In genomic region chr9:96417051-96417586, GRCh38 we compare ENCODE assay signal across 8 cellular contexts. TPM values are rescaled to one million over a fixed set of nuclear protein-coding genes. Genes with fewer than 3 reads are reported as not detected.
DNase-seq lines count a peak whose midpoint lies in the region; ATAC-seq and TF ChIP-seq lines count a peak whose summit lies in the region.

No MANE protein-coding gene starts in this region.

- peak overlapping the region; percentile 91 to 99 (median 98) for H3K27ac Mint-ChIP-seq in immature natural killer cell

- H3K27ac ChIP-seq in mammary epithelial cell (ENCODE audit: insufficient read depth, low read depth, low read length) = peak overlapping the region; percentile 47
- H3K27ac ChIP-seq in smooth muscle cell (ENCODE audit: low read depth) = peak overlapping the region; percentile 69

- H3K9me3 Mint-ChIP-seq in immature natural killer cell = no peaks in the 10 kb centered on the region

- H3K27me3 ChIP-seq in mammary epithelial cell (ENCODE audit: insufficient read depth, low read length) (no peaks in the 10 kb centered on the region), smooth muscle cell (ENCODE audit: low read depth) (no peaks in the 10 kb centered on the region)

- 2% methylated on average over 13 of the region's 50 CpGs for WGBS in mammary epithelial cell (ENCODE audit: low coverage, missing lambda C conversion rate)
- 0% methylated on average over 19 of the region's 50 CpGs for WGBS in smooth muscle cell (ENCODE audit: low lambda C conversion rate)

- peak; percentile 76 for DNase-seq in GDM1 (lab: John Stamatoyannopoulos, UW)
- peak; percentile 82 for DNase-seq in NCI-H2171 treated with DMSO at 0.1 percent for 48 hours (lab: John Stamatoyannopoulos, UW)
- DNase-seq in mammary epithelial cell = peak; percentile 73
- DNase-seq in immature natural killer cell = peak; percentile 86 to 90 (median 88)
- DNase-seq in smooth muscle cell (lab: John Stamatoyannopoulos, UW; ENCODE audit: unreplicated experiment) = peak; percentile 68

- H3K4me1 Mint-ChIP-seq in immature natural killer cell = peaks cover 33 to 42% of the 10 kb centered on the region in 2 donors

- dilution Hi-C loops in mammary epithelial cell (cut with HindIII; ENCODE audit: low sequenced_read_pairs) = no loop called here

- intact Hi-C loops in mammary epithelial cell (cut with micrococcal nuclease) = loop anchor here (5.0 to 10.0 kb wide), 2 partner anchors 182 to 910 kb away; no protein-coding TSS in a partner anchor

- peak overlapping the region; percentile 89 for H2AFZ ChIP-seq in mammary epithelial cell (ENCODE audit: low read depth, low read length)
- peak overlapping the region; percentile 88 for H2AFZ ChIP-seq in smooth muscle cell (ENCODE audit: low read depth)

- H3K79me2 ChIP-seq in mammary epithelial cell (ENCODE audit: insufficient read depth, low read length) = peaks cover 43% of the 10 kb centered on the region
- peaks cover 30% of the 10 kb centered on the region for H3K79me2 ChIP-seq in smooth muscle cell (ENCODE audit: low read depth)

- CTCF ChIA-PET in mammary epithelial cell (lab: Charles Lee; ENCODE audit: low non-redundant PET) = no interaction called here

- TF ChIP-seq CTCF in WI38 (IDR thresholded peaks at IDR 0.05; ENCODE audit: low read depth, low read length) (no peak), mammary epithelial cell (conservative IDR thresholded peaks at IDR 0.05 in 1 of 2, IDR thresholded peaks at IDR 0.05 in 1 of 2; ENCODE audit: extremely low read depth in 1 of 2, insufficient read depth in 1 of 2, low read depth in 1 of 2, low read length in 2 of 2) (peak in 1 of 2 donors; percentile 18), smooth muscle cell (IDR thresholded peaks at IDR 0.05; ENCODE audit: borderline replicate concordance, insufficient read depth, poor library complexity, severe bottlenecking) (no peak)

- H3K36me3 ChIP-seq in mammary epithelial cell (ENCODE audit: insufficient read depth, low read length) = no peaks in the 10 kb centered on the region
- no peaks in the 10 kb centered on the region for H3K36me3 ChIP-seq in smooth muscle cell (ENCODE audit: low read depth)

- H3K4me1 ChIP-seq in mammary epithelial cell (ENCODE audit: insufficient read depth, low read length) (peaks cover 14% of the 10 kb centered on the region), smooth muscle cell (ENCODE audit: low read depth) (peaks cover 26% of the 10 kb centered on the region)

- H3K4me2 ChIP-seq in mammary epithelial cell (ENCODE audit: insufficient read depth, low read depth, low read length) (peak overlapping the region; percentile 80), smooth muscle cell (peak overlapping the region; percentile 100)

- peaks cover 10 to 16% (median 14%) of the 10 kb centered on the region in 3 donors for H3K27me3 Mint-ChIP-seq in immature natural killer cell (ENCODE audit: low read depth in 3 of 3)

- H3K36me3 Mint-ChIP-seq in immature natural killer cell = no peaks in the 10 kb centered on the region

- peak overlapping the region; percentile 92 for H3K4me3 ChIP-seq in WI38 (ENCODE audit: low read depth, low read length)
- H3K4me3 ChIP-seq in mammary epithelial cell (replicated peaks in 1 of 3; ENCODE audit: insufficient read depth in 1 of 3, low read depth in 2 of 3, low read length in 3 of 3) = peak overlapping the region; percentile 62 to 95 (median 65)
- peak overlapping the region; percentile 85 for H3K4me3 ChIP-seq in smooth muscle cell

- H3F3A ChIP-seq in smooth muscle cell (ENCODE audit: low read depth) = peaks cover 14% of the 10 kb centered on the region

- H4K20me1 ChIP-seq in mammary epithelial cell (ENCODE audit: insufficient read depth, low read length) (no peaks in the 10 kb centered on the region), smooth muscle cell (ENCODE audit: low read depth) (no peaks in the 10 kb centered on the region)

- peak overlapping the region; percentile 90 to 95 (median 93) for H3K4me3 Mint-ChIP-seq in immature natural killer cell

- BruUV-seq in mammary epithelial cell (replicated peaks; lab: Mats Ljungman, UMichigan) = no TSS peak

- in situ Hi-C loops in mammary epithelial cell (cut with MboI; ENCODE audit: low sequenced_read_pairs in 2 of 2) = no loop called here

- H3K9me3 ChIP-seq in mammary epithelial cell (replicated peaks; ENCODE audit: insufficient read depth, low read length) (no peaks in the 10 kb centered on the region), smooth muscle cell (replicated peaks; ENCODE audit: low read depth) (no peaks in the 10 kb centered on the region)

- H3K9ac ChIP-seq in mammary epithelial cell (ENCODE audit: insufficient read depth, low read length) = peak overlapping the region; percentile 73
- peak overlapping the region; percentile 42 for H3K9ac ChIP-seq in smooth muscle cell (ENCODE audit: low read depth)

- ATAC-seq in HG02840 (IDR thresholded peaks at IDR 0.05; ENCODE audit: low FRiP score, unreplicated experiment) = peak; percentile 26
- no peak for ATAC-seq in GM18861 (IDR thresholded peaks at IDR 0.05; ENCODE audit: unreplicated experiment)

RNA-seq across cellular contexts. Expression of gene ZNF367, which starts 1.1 kb away (rescaled TPM):
- 1 to 10 TPM; 1.5 to 7.9 TPM for total RNA-seq in mammary epithelial cell
- polyA plus RNA-seq in mammary epithelial cell = 4.2 TPM
- polyA minus RNA-seq in mammary epithelial cell = 4.9 TPM
- 1 to 10 TPM in 1 of 3 donors, under 1 TPM in 2; 0.84 to 1.0 (median 0.84) TPM for polyA plus RNA-seq in immature natural killer cell
- total RNA-seq in smooth muscle cell = 2.8 and 3.9 TPM in 2 replicates
- 1.3 and 3.2 TPM in 2 replicates for polyA plus RNA-seq in smooth muscle cell

RNA-seq across cellular contexts. Expression of gene HABP4, which starts 32.9 kb away (rescaled TPM):
- total RNA-seq in mammary epithelial cell = 1 to 10 TPM; 7.7 to 9.6 TPM
- 4.8 TPM for polyA plus RNA-seq in mammary epithelial cell
- 1.2 TPM for polyA minus RNA-seq in mammary epithelial cell
- 1 to 10 TPM; 3.0 to 5.8 (median 5.2) TPM for polyA plus RNA-seq in immature natural killer cell
- 12.1 and 13.5 TPM in 2 replicates for total RNA-seq in smooth muscle cell
- 26.8 and 28.9 TPM in 2 replicates for polyA plus RNA-seq in smooth muscle cell

RNA-seq across cellular contexts. Expression of gene SLC35D2, which starts 33.6 kb away (rescaled TPM):
- total RNA-seq in mammary epithelial cell (10 to 100 TPM; 16.7 to 20.9 TPM), smooth muscle cell (15.7 and 25.5 TPM in 2 replicates)
- polyA plus RNA-seq in mammary epithelial cell (13.1 TPM), immature natural killer cell (10 to 100 TPM; 11.6 to 16.0 (median 14.1) TPM), smooth muscle cell (16.5 and 25.5 TPM in 2 replicates)
- 47.4 TPM for polyA minus RNA-seq in mammary epithelial cell
